Comparison of ENCODE assay signal across 14 cellular contexts in the genomic region with DNA sequence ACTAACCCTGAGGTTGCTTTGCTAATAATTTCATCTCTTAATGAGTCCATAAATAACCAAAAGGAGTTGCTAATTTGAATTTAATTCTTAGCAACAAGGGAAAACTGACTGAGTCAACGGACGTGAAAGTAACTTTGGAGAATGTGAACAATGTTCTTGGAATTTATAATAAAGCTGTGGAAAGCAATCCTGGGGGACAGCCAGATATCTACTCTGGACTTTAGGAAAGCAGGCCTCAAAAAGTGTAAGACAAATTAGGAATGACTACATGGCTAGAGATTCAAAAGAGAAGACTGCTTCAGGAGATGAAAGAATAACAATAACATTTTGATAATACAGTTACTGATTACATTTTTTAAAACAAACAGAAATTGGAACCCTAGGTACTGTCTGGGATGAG.
DNase-seq lines count a peak whose midpoint lies in the region; ATAC-seq and TF ChIP-seq lines count a peak whose summit lies in the region.
"Had no signal": no experiment of that assay in that cellular context is flagged by ENCODE, and none has a peak within 500 bp of the region (broad histone marks: within the 10 kb centered on the region; RNA-seq: fewer than 3 reads in every experiment).

No MANE protein-coding gene starts in this region.

- H3K9me3 ChIP-seq in A673 (ENCODE audit: low read depth, low read length, poor library complexity, severe bottlenecking), result no peaks in the 10 kb centered on the region
- H3K9me3 ChIP-seq: A549, pancreas, upper lobe of left lung had no signal

- H3K36me3 ChIP-seq in A673 (ENCODE audit: insufficient read depth, low read length, poor library complexity, severe bottlenecking), result no peaks in the 10 kb centered on the region
- H3K36me3 ChIP-seq: pancreas, upper lobe of left lung had no signal

- intact Hi-C loops in A673 (cut with micrococcal nuclease; ENCODE audit: unreplicated experiment), result no loop called here
- intact Hi-C loops in posterior vena cava (cut with DNase I), result no loop called here

- H3K27me3 ChIP-seq in A673 (replicated peaks; ENCODE audit: insufficient read depth, low read depth, low read length, poor library complexity), result no peaks in the 10 kb centered on the region
- H3K27me3 ChIP-seq: pancreas, upper lobe of left lung had no signal

- no TSS peak for BruUV-seq in A673 (replicated peaks; lab: Mats Ljungman, UMichigan)

- no peaks in the 10 kb centered on the region for H3K4me1 ChIP-seq in A673 (ENCODE audit: insufficient read depth, low read length, poor library complexity, severe bottlenecking)
- H3K4me1 ChIP-seq: A549, pancreas, upper lobe of left lung had no signal

- POLR2A ChIA-PET in A673 (lab: Charles Lee; ENCODE audit: low non-redundant PET), result no interaction called here

- TF ChIP-seq CTCF in A673 (conservative IDR thresholded peaks at IDR 0.05; ENCODE audit: low read depth, low read length) (no peak), astrocyte of the spinal cord (IDR thresholded peaks at IDR 0.05; ENCODE audit: low read depth, low read length) (no peak)

- H3K4me3 ChIP-seq in A673 (ENCODE audit: low read depth, low read length, poor library complexity, severe bottlenecking) (no peak overlapping the region), astrocyte of the spinal cord (ENCODE audit: low read depth, low read length) (no peak overlapping the region)
- H3K4me3 ChIP-seq: A549, pancreas, upper lobe of left lung had no signal

- no peak for DNase-seq in A673 (ENCODE audit: low spot score)
- DNase-seq in HS-5 (ENCODE audit: low read depth), result peak; percentile 72
- peak; percentile 93 for DNase-seq in astrocyte of the spinal cord (ENCODE audit: low read depth, low spot score)
- peak; percentile 59 for DNase-seq in glomerular visceral epithelial cell (ENCODE audit: extremely low spot score)
- no peak for DNase-seq in effector CD8-positive, alpha-beta T cell (lab: John Stamatoyannopoulos, UW)
- DNase-seq in posterior vena cava (ENCODE audit: low spot score), result no peak
- DNase-seq: activated CD4-positive, CD25-positive, alpha-beta regulatory T cell treated with anti-CD3 and anti-CD28 coated beads, Interleukin-2, amount 50 U/mL, for 72 hours; activated T-cell treated with anti-CD3 and anti-CD28 coated beads, Interleukin-2, amount 50 U/mL, for 4 hours; NK-92 treated with Interleukin-12 subunit alpha and Interleukin-12 subunit beta, amount 100 ng/mL, for 24 hours; pancreas; upper lobe of left lung had no signal

- H3K27ac ChIP-seq in A673 (ENCODE audit: low read depth, low read length, poor library complexity, severe bottlenecking), result peak overlapping the region; percentile 28
- H3K27ac ChIP-seq: A549, pancreas, upper lobe of left lung had no signal

- in situ Hi-C loops in astrocyte of the spinal cord (cut with HindIII; ENCODE audit: low sequenced_read_pairs), result no loop called here

- no peak for ATAC-seq in HG02642 (IDR thresholded peaks at IDR 0.05; ENCODE audit: poor library complexity, unreplicated experiment)
- ATAC-seq in HG03159 (IDR thresholded peaks at IDR 0.05; ENCODE audit: unreplicated experiment), result no peak
- ATAC-seq: A549; activated T-cell treated with anti-CD3 and anti-CD28 coated beads, Interleukin-2, amount 50 U/mL, for 4 hours; pancreas had no signal

- CTCF ChIA-PET in A673 (lab: Charles Lee), result no interaction called here

Comparison
In these comparisons a context has a peak if more than half of its experiments do, and no peak if none do; other contexts are left out.
1. DNase-seq: peak in HS-5 (single experiment), astrocyte of the spinal cord (single experiment) and glomerular visceral epithelial cell (single experiment); none in A673 (single experiment), effector CD8-positive, alpha-beta T cell (single experiment) and posterior vena cava (single experiment).